1 cellular context compared by ENCODE assay signal in the genomic region with DNA sequence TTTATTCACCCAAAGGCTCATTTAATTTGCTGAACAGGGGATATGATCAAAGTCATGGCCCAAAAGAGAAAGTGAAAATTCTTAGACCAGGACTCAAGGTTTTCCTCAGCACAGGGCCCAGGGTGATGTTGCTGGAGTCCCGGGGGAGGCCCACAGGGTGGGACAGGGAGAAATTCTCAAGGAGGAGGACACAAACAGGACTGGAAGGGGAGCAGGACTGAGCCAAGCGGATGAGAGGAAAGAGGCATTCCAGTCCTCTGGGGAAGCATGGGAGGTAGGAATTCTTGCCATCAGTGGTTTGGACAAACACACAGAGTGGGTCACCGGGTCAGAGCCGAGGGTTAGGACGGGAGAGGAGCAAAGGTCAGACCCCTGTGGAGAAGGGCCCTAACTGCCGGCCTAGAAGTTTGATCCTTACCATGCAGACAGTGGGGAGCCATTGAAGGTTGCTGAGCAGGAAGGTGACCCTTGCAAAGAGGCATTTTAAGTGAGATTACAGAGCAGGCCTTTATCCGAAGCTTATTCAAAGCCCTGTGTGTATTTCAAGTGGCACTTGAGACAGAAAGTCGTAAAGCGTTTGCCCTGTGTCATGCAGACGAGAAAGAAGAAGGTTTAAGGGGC.
TF ChIP-seq lines count a peak whose summit lies in the region.

No MANE protein-coding gene starts in this region.

TF ChIP-seq in HepG2, 621 proteins besides CTCF, POLR2A, EP300 and RAD21 (continues in another document):
- TF ChIP-seq, protein P1, sequence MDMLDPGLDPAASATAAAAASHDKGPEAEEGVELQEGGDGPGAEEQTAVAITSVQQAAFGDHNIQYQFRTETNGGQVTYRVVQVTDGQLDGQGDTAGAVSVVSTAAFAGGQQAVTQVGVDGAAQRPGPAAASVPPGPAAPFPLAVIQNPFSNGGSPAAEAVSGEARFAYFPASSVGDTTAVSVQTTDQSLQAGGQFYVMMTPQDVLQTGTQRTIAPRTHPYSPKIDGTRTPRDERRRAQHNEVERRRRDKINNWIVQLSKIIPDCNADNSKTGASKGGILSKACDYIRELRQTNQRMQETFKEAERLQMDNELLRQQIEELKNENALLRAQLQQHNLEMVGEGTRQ (IDR thresholded peaks at IDR 0.05; ENCODE audit: low read depth, low read length) = no peak
- TF ChIP-seq, protein P1 (CRISPR knock-in tag; IDR thresholded peaks at IDR 0.05; ENCODE audit: borderline replicate concordance) = no peak
- TF ChIP-seq SOX6 (IDR thresholded peaks at IDR 0.05) (no peak), SOX6 (CRISPR knock-in tag; IDR thresholded peaks at IDR 0.05) (peak; percentile 38; the same call in 1 of the 2 replicates), ZNF143 (CRISPR knock-in tag; IDR thresholded peaks at IDR 0.05) (peak; percentile 70; the same call in 1 of the 2 replicates), CREB1 (IDR thresholded peaks at IDR 0.05) (no peak), CREB1 (CRISPR knock-in tag; IDR thresholded peaks at IDR 0.05) (no peak), ZFP62 (CRISPR knock-in tag; IDR thresholded peaks at IDR 0.05) (no peak), ZFP36 (IDR thresholded peaks at IDR 0.05; ENCODE audit: borderline replicate concordance, low read depth, low read length, partially characterized antibody) (peak; percentile 53), ARID4A (CRISPR knock-in tag; IDR thresholded peaks at IDR 0.05; ENCODE audit: borderline replicate concordance) (peak; percentile 74; the same call in 1 of the 2 replicates), ATAD3A (CRISPR knock-in tag; IDR thresholded peaks at IDR 0.05) (no peak), ATF1 (CRISPR knock-in tag; IDR thresholded peaks at IDR 0.05) (no peak), ZNF543 (CRISPR knock-in tag; IDR thresholded peaks at IDR 0.05) (no peak), ZFYVE20 (CRISPR knock-in tag; IDR thresholded peaks at IDR 0.05; ENCODE audit: borderline replicate concordance, low read depth) (no peak), ZBTB33 (CRISPR knock-in tag; IDR thresholded peaks at IDR 0.05) (no peak), SIX4 (CRISPR knock-in tag; IDR thresholded peaks at IDR 0.05) (no peak), ZSCAN9 (CRISPR knock-in tag; IDR thresholded peaks at IDR 0.05; ENCODE audit: borderline replicate concordance) (peak; percentile 53; the same call in 1 of the 2 replicates), TSC22D2 (CRISPR knock-in tag; IDR thresholded peaks at IDR 0.05; ENCODE audit: borderline replicate concordance) (0 out of 2 replicates have a peak, but pooled peaks have one; percentile 32), KAT7 (CRISPR knock-in tag; IDR thresholded peaks at IDR 0.05; ENCODE audit: borderline replicate concordance) (no peak), ZNF142 (CRISPR knock-in tag; IDR thresholded peaks at IDR 0.05) (peak; percentile 37; the same call in 1 of the 2 replicates), SATB2 (CRISPR knock-in tag; IDR thresholded peaks at IDR 0.05) (no peak), NR2F6 (IDR thresholded peaks at IDR 0.05) (peak; percentile 95), NR2F6 (CRISPR knock-in tag; IDR thresholded peaks at IDR 0.05) (peak; percentile 98), ZNF501 (CRISPR knock-in tag; IDR thresholded peaks at IDR 0.05) (peak; percentile 54; the same call in 1 of the 2 replicates), ZC3H13 (CRISPR knock-in tag; IDR thresholded peaks at IDR 0.05) (no peak), KLF13 (CRISPR knock-in tag; IDR thresholded peaks at IDR 0.05) (no peak), RFX1 (IDR thresholded peaks at IDR 0.05) (no peak), AFF4 (CRISPR knock-in tag; IDR thresholded peaks at IDR 0.05) (no peak), FOXP1 (IDR thresholded peaks at IDR 0.05) (no peak), FOXP1 (CRISPR knock-in tag; IDR thresholded peaks at IDR 0.05) (no peak), RFXAP (CRISPR knock-in tag; IDR thresholded peaks at IDR 0.05; ENCODE audit: borderline replicate concordance) (peak; percentile 43; the same call in 1 of the 2 replicates), GTF2F1 (IDR thresholded peaks at IDR 0.05; ENCODE audit: low read length) (no peak), ESRRA (CRISPR knock-in tag; IDR thresholded peaks at IDR 0.05; ENCODE audit: low read depth) (peak; percentile 94)
- TF ChIP-seq, protein P2, sequence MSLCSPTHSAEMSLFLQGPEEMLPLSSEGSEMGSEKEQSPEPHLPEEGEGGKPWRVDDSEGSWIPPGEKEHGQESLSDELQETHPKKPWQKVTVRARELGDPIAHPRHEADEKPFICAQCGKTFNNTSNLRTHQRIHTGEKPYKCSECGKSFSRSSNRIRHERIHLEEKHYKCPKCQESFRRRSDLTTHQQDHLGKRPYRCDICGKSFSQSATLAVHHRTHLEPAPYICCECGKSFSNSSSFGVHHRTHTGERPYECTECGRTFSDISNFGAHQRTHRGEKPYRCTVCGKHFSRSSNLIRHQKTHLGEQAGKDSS (CRISPR knock-in tag; IDR thresholded peaks at IDR 0.05; ENCODE audit: borderline replicate concordance, low read depth) = 0 out of 2 replicates have a peak, but pooled peaks have one; percentile 53
- TF ChIP-seq, protein P3, sequence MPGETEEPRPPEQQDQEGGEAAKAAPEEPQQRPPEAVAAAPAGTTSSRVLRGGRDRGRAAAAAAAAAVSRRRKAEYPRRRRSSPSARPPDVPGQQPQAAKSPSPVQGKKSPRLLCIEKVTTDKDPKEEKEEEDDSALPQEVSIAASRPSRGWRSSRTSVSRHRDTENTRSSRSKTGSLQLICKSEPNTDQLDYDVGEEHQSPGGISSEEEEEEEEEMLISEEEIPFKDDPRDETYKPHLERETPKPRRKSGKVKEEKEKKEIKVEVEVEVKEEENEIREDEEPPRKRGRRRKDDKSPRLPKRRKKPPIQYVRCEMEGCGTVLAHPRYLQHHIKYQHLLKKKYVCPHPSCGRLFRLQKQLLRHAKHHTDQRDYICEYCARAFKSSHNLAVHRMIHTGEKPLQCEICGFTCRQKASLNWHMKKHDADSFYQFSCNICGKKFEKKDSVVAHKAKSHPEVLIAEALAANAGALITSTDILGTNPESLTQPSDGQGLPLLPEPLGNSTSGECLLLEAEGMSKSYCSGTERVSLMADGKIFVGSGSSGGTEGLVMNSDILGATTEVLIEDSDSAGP (CRISPR knock-in tag; IDR thresholded peaks at IDR 0.05; ENCODE audit: borderline replicate concordance) = no peak
